In the genomic region with DNA sequence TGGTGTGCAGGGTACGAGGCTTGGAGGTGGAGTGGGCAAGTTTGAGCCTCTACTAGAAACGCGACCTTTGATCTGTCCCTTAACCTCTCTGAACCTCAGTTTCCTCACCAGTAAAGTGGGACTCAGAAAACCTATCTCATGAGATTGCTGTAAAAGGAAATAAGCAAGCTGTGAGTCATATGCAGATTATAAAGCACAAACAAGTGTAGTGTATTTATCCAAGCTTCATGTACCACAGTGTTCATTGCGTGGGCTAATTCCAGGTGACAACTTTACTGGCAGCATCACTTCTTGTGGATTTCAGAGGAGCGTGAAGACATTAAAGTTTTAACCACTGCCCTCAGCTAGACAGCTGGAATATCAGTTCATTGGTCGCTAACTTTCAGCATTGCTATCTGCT, we compare ENCODE assay signal across 19 cellular contexts.
"Had no signal": no experiment of that assay in that cellular context is flagged by ENCODE, and none has a peak within 500 bp of the region (broad histone marks: within the 10 kb centered on the region; RNA-seq: fewer than 3 reads in every experiment).

No MANE protein-coding gene starts in this region.

- H3K9me3 Mint-ChIP-seq: activated CD4-positive, alpha-beta T cell treated with anti-CD3 and anti-CD28 coated beads, Interleukin-2, amount 10 ng/mL, durations not matched to agents 7 days and 5 days; activated T-helper 17 cell treated with anti-CD3 and anti-CD28 coated beads, Interleukin-2, amount 50 U/mL, for 72 hours; nephron progenitor cell; stimulated activated naive CD8-positive, alpha-beta T cell treated with anti-CD3 and anti-CD28 coated beads, Interleukin-15, Interleukin-2, amounts not matched to agents 100 ng/mL and 50 ng/mL, for 24 hours; T-helper 1 cell treated with Interleukin-12 subunit alpha and Interleukin-12 subunit beta and Interleukin-4 antibody, amounts not matched to agents 30 μg/mL and 1 μg/mL, for 36 hours had no signal

- H3K4me3 ChIP-seq: heart left ventricle, left lung, psoas muscle, sigmoid colon, upper lobe of left lung had no signal

- DNase-seq: activated CD4-positive, alpha-beta T cell treated with anti-CD3 and anti-CD28 coated beads, Interleukin-2, amount 10 ng/mL, durations not matched to agents 7 days and 5 days; activated CD4-positive, CD25-positive, alpha-beta regulatory T cell; activated CD8-positive, alpha-beta memory T cell treated with anti-CD3 and anti-CD28 coated beads for 24 hours; activated naive CD4-positive, alpha-beta T cell treated with anti-CD3 and anti-CD28 coated beads, Interleukin-2, amount 50 U/mL, for 16 hours; amygdala; effector memory CD4-positive, alpha-beta T cell; heart left ventricle; islet precursor cell; left lung; mesendoderm; nephron progenitor cell; psoas muscle; sigmoid colon; stimulated activated CD4-positive, alpha-beta T cell treated with anti-CD3 and anti-CD28 coated beads, Interleukin-2, amount 100 ng/mL, for 48 hours; stimulated activated CD8-positive, alpha-beta memory T cell treated with anti-CD3 and anti-CD28 coated beads, Interleukin-4, amount 100 ng/mL, for 48 hours; upper lobe of left lung had no signal

- H3K4me1 Mint-ChIP-seq: activated CD4-positive, alpha-beta T cell treated with anti-CD3 and anti-CD28 coated beads, Interleukin-2, amount 10 ng/mL, durations not matched to agents 7 days and 5 days; activated T-helper 17 cell treated with anti-CD3 and anti-CD28 coated beads, Interleukin-2, amount 50 U/mL, for 72 hours; nephron progenitor cell had no signal

- H3K27ac Mint-ChIP-seq: activated CD4-positive, alpha-beta T cell treated with anti-CD3 and anti-CD28 coated beads, Interleukin-2, amount 10 ng/mL, durations not matched to agents 7 days and 5 days; activated T-helper 17 cell treated with anti-CD3 and anti-CD28 coated beads, Interleukin-2, amount 50 U/mL, for 72 hours; nephron progenitor cell; stimulated activated naive CD8-positive, alpha-beta T cell treated with anti-CD3 and anti-CD28 coated beads, Interleukin-15, Interleukin-2, amounts not matched to agents 100 ng/mL and 50 ng/mL, for 24 hours; T-helper 1 cell treated with Interleukin-12 subunit alpha and Interleukin-12 subunit beta and Interleukin-4 antibody, amounts not matched to agents 30 μg/mL and 1 μg/mL, for 36 hours had no signal

- H3K27me3 ChIP-seq: heart left ventricle, left lung, sigmoid colon, upper lobe of left lung had no signal

- H3K27ac ChIP-seq: heart left ventricle, left lung, psoas muscle, sigmoid colon, upper lobe of left lung had no signal

- H3K9me3 ChIP-seq: heart left ventricle, left lung, psoas muscle, sigmoid colon, upper lobe of left lung had no signal

- H3K4me3 Mint-ChIP-seq: activated CD4-positive, alpha-beta T cell treated with anti-CD3 and anti-CD28 coated beads, Interleukin-2, amount 10 ng/mL, durations not matched to agents 7 days and 5 days; activated T-helper 17 cell treated with anti-CD3 and anti-CD28 coated beads, Interleukin-2, amount 50 U/mL, for 72 hours; nephron progenitor cell; stimulated activated naive CD8-positive, alpha-beta T cell treated with anti-CD3 and anti-CD28 coated beads, Interleukin-15, Interleukin-2, amounts not matched to agents 100 ng/mL and 50 ng/mL, for 24 hours; T-helper 1 cell treated with Interleukin-12 subunit alpha and Interleukin-12 subunit beta and Interleukin-4 antibody, amounts not matched to agents 30 μg/mL and 1 μg/mL, for 36 hours had no signal

- H3K36me3 ChIP-seq: heart left ventricle, left lung, sigmoid colon, upper lobe of left lung had no signal
